Comparison of ENCODE assay signal across 8 cellular contexts in genomic region chr11:75339685-75340409, GRCh38. TPM values are rescaled to one million over a fixed set of nuclear protein-coding genes. Genes with fewer than 3 reads are reported as not detected.
DNase-seq lines count a peak whose midpoint lies in the region; ATAC-seq and TF ChIP-seq lines count a peak whose summit lies in the region.

No MANE protein-coding gene starts in this region.

- no peak overlapping the region for H3T11ph ChIP-seq in H9 (ENCODE audit: low read length)

- CTCF ChIA-PET in activated CD4-positive, alpha-beta memory T cell treated with anti-CD3 and anti-CD28 coated beads for 36 hours (lab: Charles Lee): interaction anchor here (0.7 to 3.5 kb wide), 11 partner anchors 9 to 135 kb away, joined by 3 to 19 read pairs (median 4); no protein-coding TSS in a partner anchor

- intact Hi-C loops in activated CD4-positive, alpha-beta memory T cell treated with anti-CD3 and anti-CD28 coated beads for 36 hours (cut with micrococcal nuclease): no loop called here

- H2BK20ac ChIP-seq in H9 (ENCODE audit: low read depth, low read length, poor library complexity, severe bottlenecking): no peak overlapping the region

- H3K9me3 ChIP-seq in H9 (ENCODE audit: control insufficient read depth, low read depth, low read length) (no peaks in the 10 kb centered on the region), tibial nerve (no peaks in the 10 kb centered on the region)

- no peaks in the 10 kb centered on the region for H3K79me1 ChIP-seq in H9 (ENCODE audit: insufficient read depth, low read depth, low read length, poor library complexity, severe bottlenecking)

- no peak overlapping the region for H2AFZ ChIP-seq in H9 (ENCODE audit: low read length)

- no peak overlapping the region for H2BK5ac ChIP-seq in H9 (ENCODE audit: insufficient read length, low read length)

- TF ChIP-seq EP300 in tibial nerve (IDR thresholded peaks at IDR 0.05): no peak

- no peaks in the 10 kb centered on the region for H3K36me3 Mint-ChIP-seq in H9 (ENCODE audit: insufficient read depth in 1 of 3, low read depth in 3 of 3)
- no peaks in the 10 kb centered on the region for H3K36me3 Mint-ChIP-seq in activated CD4-positive, alpha-beta memory T cell treated with anti-CD3 and anti-CD28 coated beads for 36 hours

- no peaks in the 10 kb centered on the region for H3K79me2 ChIP-seq in H9 (ENCODE audit: insufficient read depth, low read length)

- H4K20me1 ChIP-seq in H9 (ENCODE audit: control insufficient read depth, insufficient read depth, insufficient read length): no peaks in the 10 kb centered on the region

- no peaks in the 10 kb centered on the region for H3K27me3 ChIP-seq in H9 (ENCODE audit: insufficient read depth, low read length)
- no peaks in the 10 kb centered on the region for H3K27me3 ChIP-seq in tibial nerve

- H3K27me3 Mint-ChIP-seq in H9 (ENCODE audit: low read depth): peaks cover 2% of the 10 kb centered on the region
- H3K27me3 Mint-ChIP-seq in activated CD4-positive, alpha-beta memory T cell treated with anti-CD3 and anti-CD28 coated beads for 36 hours: no peaks in the 10 kb centered on the region

- no peak overlapping the region for H2BK12ac ChIP-seq in H9 (ENCODE audit: insufficient read length, low read depth, low read length)

- POLR2A ChIA-PET in activated CD4-positive, alpha-beta memory T cell treated with anti-CD3 and anti-CD28 coated beads for 36 hours (lab: Charles Lee): interaction anchor here (1.0 to 1.4 kb wide), 2 partner anchors 11 to 14 kb away, joined by 3 read pairs; partner anchors contain the start of gene ARRB1

- H3K56ac ChIP-seq in H9 (ENCODE audit: insufficient read length, low read depth, low read length): no peak overlapping the region

- H3K4me1 Mint-ChIP-seq in H9: peaks cover 58 to 83% of the 10 kb centered on the region in 2 experiments
- peaks cover 77% of the 10 kb centered on the region for H3K4me1 Mint-ChIP-seq in activated CD4-positive, alpha-beta memory T cell treated with anti-CD3 and anti-CD28 coated beads for 36 hours (ENCODE audit: low read depth)

- H4K8ac ChIP-seq in H9 (replicated peaks; ENCODE audit: insufficient read length, low read depth, low read length): no peak overlapping the region

- no peak for TF ChIP-seq POLR2A in tibial nerve (IDR thresholded peaks at IDR 0.05)

- ATAC-seq in HG03378 (IDR thresholded peaks at IDR 0.05; ENCODE audit: unreplicated experiment): no peak

- no peaks in the 10 kb centered on the region for H3K36me3 ChIP-seq in tibial nerve

- H3K27ac Mint-ChIP-seq in H9: peak overlapping the region in 2 of 3 experiments; percentile 46 to 70; a peak in 1 of 7 replicates
- peak overlapping the region; percentile 89 for H3K27ac Mint-ChIP-seq in activated CD4-positive, alpha-beta memory T cell treated with anti-CD3 and anti-CD28 coated beads for 36 hours

- no CpG with 5 or more reads among the region's 14 CpGs for WGBS in H9 (ENCODE audit: extremely low coverage, insufficient read length, low lambda C conversion rate)
- WGBS in tibial nerve, 2 donors: 14 to 24% methylated on average over 11 to 14 of the region's 14 CpGs

- H3K27ac ChIP-seq in 22Rv1: no peak overlapping the region
- no peak overlapping the region for H3K27ac ChIP-seq in H9 (ENCODE audit: insufficient read length, low read depth, low read length)
- peak overlapping the region; percentile 39 to 81 (median 71) for H3K27ac ChIP-seq in tibial nerve

- no peak overlapping the region for H4K5ac ChIP-seq in H9 (ENCODE audit: insufficient read length, low read depth, low read length)

- H3K4me2 ChIP-seq in H9 (ENCODE audit: insufficient read depth, insufficient read length, low read length): no peak overlapping the region

- H4K91ac ChIP-seq in H9 (ENCODE audit: insufficient read length, low read depth, low read length): no peak overlapping the region

- TF ChIP-seq CTCF in 22Rv1 (IDR thresholded peaks at IDR 0.05) (peak; percentile 21; the same call in 1 of the 2 replicates), H9 (conservative IDR thresholded peaks at IDR 0.05) (no peak), tibial nerve (IDR thresholded peaks at IDR 0.05) (no peak), GM10266 (IDR thresholded peaks at IDR 0.05; ENCODE audit: control insufficient read depth, insufficient read depth, low read depth, missing control alignments) (no peak)

- H3K4ac ChIP-seq in H9 (ENCODE audit: low read depth, low read length): no peak overlapping the region

- H3K4me1 ChIP-seq in H9 (ENCODE audit: insufficient read depth, low read length): peaks cover 11% of the 10 kb centered on the region; the same call in 1 of the 2 replicates
- peaks cover 0 to 99% (median 76%) of the 10 kb centered on the region in 4 donors for H3K4me1 ChIP-seq in tibial nerve

- no peaks in the 10 kb centered on the region for H3K23me2 ChIP-seq in H9 (ENCODE audit: insufficient read length, low read depth, low read length, poor library complexity, severe bottlenecking)

- H3K4me3 ChIP-seq in tibial nerve: no peak overlapping the region

- H2AK5ac ChIP-seq in H9 (ENCODE audit: insufficient read length, low read length): no peak overlapping the region

- no peaks in the 10 kb centered on the region for H3K9me3 Mint-ChIP-seq in H9
- no peaks in the 10 kb centered on the region for H3K9me3 Mint-ChIP-seq in activated CD4-positive, alpha-beta memory T cell treated with anti-CD3 and anti-CD28 coated beads for 36 hours

- no peak for DNase-seq in H9
- peak; percentile 37 for DNase-seq in activated CD4-positive, alpha-beta memory T cell treated with anti-CD3 and anti-CD28 coated beads for 36 hours
- peak; percentile 88 for DNase-seq in islet precursor cell
- no peak for DNase-seq in tibial nerve (ENCODE audit: low spot score in 2 of 2)
- DNase-seq in GM10266 (ENCODE audit: extremely low spot score): no peak
- no peak for DNase-seq in DMS79 (lab: John Stamatoyannopoulos, UW)

- H3K9ac ChIP-seq in H9 (ENCODE audit: extremely low read depth, insufficient read length, low read length): no peak overlapping the region

- H2BK120ac ChIP-seq in H9 (ENCODE audit: low read depth, low read length, poor library complexity, severe bottlenecking): no peak overlapping the region

- H3K14ac ChIP-seq in H9 (ENCODE audit: insufficient read depth, low read length): no peak overlapping the region

- no peak overlapping the region for H2BK15ac ChIP-seq in H9 (ENCODE audit: low read depth, low read length)

- H3K4me3 Mint-ChIP-seq in H9: peak overlapping the region in 1 of 2 experiments; percentile 52; a peak in 1 of 5 replicates
- no peak overlapping the region for H3K4me3 Mint-ChIP-seq in activated CD4-positive, alpha-beta memory T cell treated with anti-CD3 and anti-CD28 coated beads for 36 hours

- no peak overlapping the region for H3K23ac ChIP-seq in H9 (ENCODE audit: insufficient read length, low read depth, low read length)

- no peak overlapping the region for H3K18ac ChIP-seq in H9 (ENCODE audit: insufficient read length, low read depth, low read length)

RNA-seq across cellular contexts. Expression of gene ARRB1, which starts 11.6 kb away (rescaled TPM):
- total RNA-seq in H9 (2021) (20.6 and 22.1 TPM in 2 replicates), tibial nerve (10 to 100 TPM; 38.2 to 68.1 (median 45.8) TPM)
- 10 to 100 TPM; 16.3 to 18.8 TPM for total RNA-seq in activated CD4-positive, alpha-beta memory T cell treated with anti-CD3 and anti-CD28 coated beads for 36 hours

RNA-seq across cellular contexts. Expression of gene RPS3, which starts 59.5 kb away (rescaled TPM):
- total RNA-seq in H9 (2021) (3,765 and 3,814 TPM in 2 replicates), tibial nerve (1,000 to 10,000 TPM; 1,012 to 1,395 (median 1,115) TPM)
- total RNA-seq in activated CD4-positive, alpha-beta memory T cell treated with anti-CD3 and anti-CD28 coated beads for 36 hours: 1,000 to 10,000 TPM; 4,423 to 4,525 TPM

Comparison
In these comparisons a context has a peak if more than half of its experiments do, and no peak if none do; other contexts are left out.
1. H3K27ac ChIP-seq: peak in tibial nerve (4 of 4); none in 22Rv1 (single experiment) and H9 (single experiment).
2. DNase-seq: peak in activated CD4-positive, alpha-beta memory T cell treated with anti-CD3 and anti-CD28 coated beads for 36 hours (single experiment) and islet precursor cell (single experiment); none in H9 (single experiment), tibial nerve (0 of 2), GM10266 (single experiment) and DMS79 (single experiment).